ENCODE assay signal across 16 cellular contexts in the genomic region with DNA sequence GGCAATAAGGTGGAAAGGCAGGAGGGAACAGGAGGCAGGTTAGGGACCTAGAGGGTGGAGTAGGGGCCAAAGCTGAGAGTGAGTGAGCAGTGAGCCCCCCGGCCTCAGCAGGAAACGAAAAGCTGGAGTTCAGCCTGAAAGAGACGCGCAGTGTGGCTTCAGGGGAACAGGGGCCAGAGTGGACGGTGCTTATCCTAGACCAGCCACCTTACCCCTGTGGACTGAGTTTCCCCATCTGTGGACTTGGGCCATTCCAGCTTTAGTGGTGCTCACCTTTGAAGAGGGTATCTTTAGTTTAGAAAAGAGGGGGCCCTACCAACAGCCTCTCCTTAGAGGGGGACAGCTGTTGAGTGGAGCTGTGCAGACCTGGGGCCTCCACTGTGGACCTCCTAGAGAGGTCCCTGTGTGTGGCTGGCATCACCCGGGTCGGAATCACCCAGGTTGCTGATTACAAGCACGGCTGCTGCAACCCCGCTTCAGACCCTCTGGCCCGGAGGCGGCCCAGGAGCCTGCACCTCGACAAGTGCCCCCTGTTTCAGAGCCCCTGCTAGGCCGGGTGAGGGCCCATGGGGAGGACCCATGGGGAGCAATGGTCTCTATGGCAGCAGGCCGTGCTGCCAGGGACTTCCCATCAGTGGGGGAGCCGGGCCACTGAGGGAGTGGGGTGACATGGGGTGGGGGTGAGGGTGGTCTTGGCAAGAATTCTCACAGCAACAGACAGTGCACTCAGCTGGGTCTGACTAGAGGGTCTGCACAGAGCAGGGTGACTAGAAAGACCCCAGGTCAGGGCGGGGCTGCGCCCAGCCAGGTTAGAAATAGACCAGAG. TPM values are rescaled to one million over a fixed set of nuclear protein-coding genes. Genes with fewer than 3 reads are reported as not detected.
"Had no signal": no experiment of that assay in that cellular context is flagged by ENCODE, and none has a peak within 500 bp of the region (broad histone marks: within the 10 kb centered on the region; RNA-seq: fewer than 3 reads in every experiment).

No MANE protein-coding gene starts in this region.

- FAIRE-seq: pancreas, TTC549, urothelium cell line had no signal

- H3K4me3 Mint-ChIP-seq: WTC11 had no signal

- DNase-seq: amniotic stem cell, foreskin melanocyte, mesendoderm, pancreas had no signal

- H3K27me3 ChIP-seq: body of pancreas, pancreas had no signal

- H3K9me3 Mint-ChIP-seq: activated naive CD4-positive, alpha-beta T cell treated with anti-CD3 and anti-CD28 coated beads, Interleukin-2, amount 50 U/mL, for 24 hours; immature natural killer cell; stimulated activated memory B cell treated with anti-CD40 and anti-IgM and Interleukin-4, amounts not matched to agents 10 μg/mL and 1 μg/mL and 100 μg/mL, for 72 hours; WTC11 had no signal

- H3K9me3 ChIP-seq: body of pancreas, pancreas had no signal

- ATAC-seq: body of pancreas, SK-N-SH treated with all-trans-retinoic acid at 6 μM for 48 hours had no signal

- H3K4me3 ChIP-seq: body of pancreas, pancreas had no signal

- H3K27me3 Mint-ChIP-seq: activated naive CD4-positive, alpha-beta T cell treated with anti-CD3 and anti-CD28 coated beads, Interleukin-2, amount 50 U/mL, for 24 hours had no signal

- H3K36me3 ChIP-seq: pancreas had no signal

- H3K36me3 Mint-ChIP-seq: activated naive CD4-positive, alpha-beta T cell treated with anti-CD3 and anti-CD28 coated beads, Interleukin-2, amount 50 U/mL, for 24 hours; immature natural killer cell; stimulated activated memory B cell treated with anti-CD40 and anti-IgM and Interleukin-4, amounts not matched to agents 10 μg/mL and 1 μg/mL and 100 μg/mL, for 72 hours; WTC11 had no signal

- H3K27ac ChIP-seq: body of pancreas, epithelial cell of prostate, pancreas had no signal

- H3K27ac Mint-ChIP-seq: activated naive CD4-positive, alpha-beta T cell treated with anti-CD3 and anti-CD28 coated beads, Interleukin-2, amount 50 U/mL, for 24 hours; stimulated activated memory B cell treated with anti-CD40 and anti-IgM and Interleukin-4, amounts not matched to agents 10 μg/mL and 1 μg/mL and 100 μg/mL, for 72 hours; WTC11 had no signal

RNA-seq across cellular contexts. Expression of gene GPR142, which starts 2.6 kb away (rescaled TPM):
- total RNA-seq: fibroblast of lung, lower leg skin, WTC11 had no signal
- polyA plus RNA-seq: fibroblast of lung, neural cell had no signal

RNA-seq across cellular contexts. Expression of gene BTBD17, which starts 8.2 kb away (rescaled TPM):
- polyA plus RNA-seq: fibroblast of lung had no signal

RNA-seq across cellular contexts. Expression of gene KIF19, which starts 43.9 kb away (rescaled TPM):
- polyA plus RNA-seq: fibroblast of lung, neural cell had no signal
